ENCODE assay signal across 10 cellular contexts in genomic region chr13:114222461-114222968, GRCh38. TPM values are rescaled to one million over a fixed set of nuclear protein-coding genes. Genes with fewer than 3 reads are reported as not detected.
DNase-seq lines count a peak whose midpoint lies in the region; ATAC-seq, FAIRE-seq and TF ChIP-seq lines count a peak whose summit lies in the region.
"Had no signal": no experiment of that assay in that cellular context is flagged by ENCODE, and none has a peak within 500 bp of the region (broad histone marks: within the 10 kb centered on the region; RNA-seq: fewer than 3 reads in every experiment).

No MANE protein-coding gene starts in this region.

- intact Hi-C loops in CD8-positive, alpha-beta T cell (cut with DNase I, micrococcal nuclease), result no loop called here
- intact Hi-C loops in mucosa of descending colon (cut with DNase I, micrococcal nuclease), result no loop called here

- no peaks in the 10 kb centered on the region for H3K27me3 Mint-ChIP-seq in CD8-positive, alpha-beta T cell (ENCODE audit: low read depth)
- H3K27me3 Mint-ChIP-seq in naive B cell (peaks cover 3 to 5% (median 4%) of the 10 kb centered on the region in 3 donors), nephron progenitor cell (ENCODE audit: low read depth, poor library complexity) (peaks cover 24% of the 10 kb centered on the region)

- H3K4me3 ChIP-seq in CD8-positive, alpha-beta T cell (ENCODE audit: low read depth, low read length), result no peak overlapping the region
- H3K4me3 ChIP-seq in bronchial epithelial cell (ENCODE audit: low read depth, low read length) (no peak overlapping the region), mucosa of descending colon (no peak overlapping the region)
- H3K4me3 ChIP-seq: sigmoid colon had no signal

- no peak for FAIRE-seq in bronchial epithelial cell (lab: Jason Lieb, UNC)

- H3K27ac Mint-ChIP-seq in CD8-positive, alpha-beta T cell, result no peak overlapping the region
- H3K27ac Mint-ChIP-seq in naive B cell (peak overlapping the region in 3 of 6 donors; percentile 0 to 26 (median 18)), nephron progenitor cell (no peak overlapping the region)

- H3K27me3 ChIP-seq in CD8-positive, alpha-beta T cell (ENCODE audit: insufficient read depth, low read length), result no peaks in the 10 kb centered on the region
- H3K27me3 ChIP-seq in bronchial epithelial cell (ENCODE audit: control insufficient read depth, insufficient read depth, low read length), result no peaks in the 10 kb centered on the region

- CTCF ChIA-PET in CD8-positive, alpha-beta T cell (lab: Charles Lee), result interaction anchor here (0.8 to 1.6 kb wide), 7 partner anchors 44 to 480 kb away, joined by 3 to 5 read pairs (median 3); no protein-coding TSS in a partner anchor

- no peaks in the 10 kb centered on the region for H3K36me3 Mint-ChIP-seq in CD8-positive, alpha-beta T cell
- no peaks in the 10 kb centered on the region for H3K36me3 Mint-ChIP-seq in naive B cell
- no peaks in the 10 kb centered on the region for H3K36me3 Mint-ChIP-seq in nephron progenitor cell (ENCODE audit: low read depth)

- H3K27ac ChIP-seq in CD8-positive, alpha-beta T cell (ENCODE audit: low read depth, low read length), result no peak overlapping the region
- H3K27ac ChIP-seq: sigmoid colon had no signal

- H3K9me3 Mint-ChIP-seq in CD8-positive, alpha-beta T cell, result no peaks in the 10 kb centered on the region
- H3K9me3 Mint-ChIP-seq in naive B cell (no peaks in the 10 kb centered on the region), nephron progenitor cell (no peaks in the 10 kb centered on the region)

- ATAC-seq in CD8-positive, alpha-beta T cell, result no peak
- ATAC-seq in naive B cell (ENCODE audit: low read depth in 2 of 2) (peak; percentile 56 to 65), HG03442 (IDR thresholded peaks at IDR 0.05; ENCODE audit: unreplicated experiment) (no peak), mucosa of descending colon (no peak)

- no peak for DNase-seq in CD8-positive, alpha-beta T cell
- peak; percentile 52 for DNase-seq in NCI-H510A treated with DMSO at 0.1 percent for 48 hours (lab: John Stamatoyannopoulos, UW)
- DNase-seq in bronchial epithelial cell (ENCODE audit: low read depth), result peak; percentile 15
- peak; percentile 42 for DNase-seq in naive B cell
- DNase-seq in nephron progenitor cell, result no peak
- no peak for DNase-seq in NCI-H1105 treated with DMSO at 0.1 percent for 48 hours (lab: John Stamatoyannopoulos, UW)
- DNase-seq in mucosa of descending colon, result no peak
- DNase-seq: DMS79, sigmoid colon had no signal

- peak overlapping the region; percentile 5 for H3K4me3 Mint-ChIP-seq in CD8-positive, alpha-beta T cell
- H3K4me3 Mint-ChIP-seq in naive B cell, result peak overlapping the region in 7 of 8 donors; percentile 7 to 61 (median 31)
- H3K4me3 Mint-ChIP-seq in nephron progenitor cell, result no peak overlapping the region

- peaks cover 68% of the 10 kb centered on the region for H3K4me1 ChIP-seq in CD8-positive, alpha-beta T cell (ENCODE audit: insufficient read depth, low read length)
- H3K4me1 ChIP-seq in mucosa of descending colon (ENCODE audit: low read depth), result no peaks in the 10 kb centered on the region

- H3K36me3 ChIP-seq in CD8-positive, alpha-beta T cell (ENCODE audit: insufficient read depth, low read length), result no peaks in the 10 kb centered on the region
- H3K36me3 ChIP-seq in bronchial epithelial cell (ENCODE audit: control insufficient read depth, insufficient read depth, low read length) (no peaks in the 10 kb centered on the region), mucosa of descending colon (ENCODE audit: low read depth) (no peaks in the 10 kb centered on the region)
- H3K36me3 ChIP-seq: sigmoid colon had no signal

- no peaks in the 10 kb centered on the region for H3K9me3 ChIP-seq in CD8-positive, alpha-beta T cell (ENCODE audit: low read length)
- no peaks in the 10 kb centered on the region for H3K9me3 ChIP-seq in mucosa of descending colon
- H3K9me3 ChIP-seq: sigmoid colon had no signal

- POLR2A ChIA-PET in CD8-positive, alpha-beta T cell (lab: Charles Lee), result interaction anchor here (3.4 kb wide), 1 partner anchor 79 kb away, joined by 15 read pairs; no protein-coding TSS in a partner anchor

- H3K4me1 Mint-ChIP-seq in CD8-positive, alpha-beta T cell (ENCODE audit: low read depth), result peaks cover 83% of the 10 kb centered on the region
- H3K4me1 Mint-ChIP-seq in naive B cell (peaks cover 16 to 28% (median 20%) of the 10 kb centered on the region in 3 donors), nephron progenitor cell (peaks cover 7% of the 10 kb centered on the region)

- TF ChIP-seq CTCF in CD8-positive, alpha-beta T cell (IDR thresholded peaks at IDR 0.05), result no peak
- TF ChIP-seq CTCF in bronchial epithelial cell (IDR thresholded peaks at IDR 0.05; ENCODE audit: insufficient read depth, low read length, severe bottlenecking) (no peak), nephron progenitor cell (IDR thresholded peaks at IDR 0.05) (no peak), mucosa of descending colon (IDR thresholded peaks at IDR 0.05) (no peak)

RNA-seq across cellular contexts. Expression of gene CDC16, which starts 12.2 kb away (rescaled TPM):
- total RNA-seq in CD8-positive, alpha-beta T cell, result 10 to 100 TPM; 55.6 to 56.2 TPM
- total RNA-seq in bronchial epithelial cell (36.7 and 41.1 TPM in 2 replicates), mucosa of descending colon (10 to 100 TPM; 43.8 to 53.3 (median 50.3) TPM)
- polyA plus RNA-seq in naive B cell (ENCODE audit: low read depth in 6 of 6), result 10 to 100 TPM; 21.4 to 29.9 (median 24.5) TPM

RNA-seq across cellular contexts. Expression of gene CFAP97D2, which starts 43.5 kb away (rescaled TPM):
- total RNA-seq in CD8-positive, alpha-beta T cell, result 1 to 10 TPM; 3.8 to 4.1 TPM
- total RNA-seq in bronchial epithelial cell (not detected in 2 replicates), mucosa of descending colon (not detected)
- polyA plus RNA-seq in naive B cell (ENCODE audit: low read depth in 6 of 6), result not detected
- total RNA-seq: sigmoid colon had no signal

RNA-seq across cellular contexts. Expression of gene UPF3A, which starts 58.9 kb away (rescaled TPM):
- 10 to 100 TPM; 33.3 to 37.0 TPM for total RNA-seq in CD8-positive, alpha-beta T cell
- total RNA-seq in bronchial epithelial cell (13.7 and 17.8 TPM in 2 replicates), mucosa of descending colon (10 to 100 TPM; 35.6 to 41.6 (median 41.0) TPM)
- polyA plus RNA-seq in naive B cell (ENCODE audit: low read depth in 6 of 6), result 10 to 100 TPM; 17.0 to 26.8 (median 23.0) TPM

Comparison
In these comparisons a context has a peak if more than half of its experiments do, and no peak if none do; other contexts are left out.
1. ATAC-seq: peak in naive B cell (2 of 2); none in CD8-positive, alpha-beta T cell (single experiment), HG03442 (single experiment) and mucosa of descending colon (single experiment).
2. DNase-seq: peak in NCI-H510A treated with DMSO at 0.1 percent for 48 hours (single experiment), bronchial epithelial cell (single experiment) and naive B cell (single experiment); none in CD8-positive, alpha-beta T cell (0 of 7), nephron progenitor cell (single experiment), NCI-H1105 treated with DMSO at 0.1 percent for 48 hours (single experiment) and mucosa of descending colon (0 of 3).